19 cellular contexts compared by ENCODE assay signal in the genomic region with DNA sequence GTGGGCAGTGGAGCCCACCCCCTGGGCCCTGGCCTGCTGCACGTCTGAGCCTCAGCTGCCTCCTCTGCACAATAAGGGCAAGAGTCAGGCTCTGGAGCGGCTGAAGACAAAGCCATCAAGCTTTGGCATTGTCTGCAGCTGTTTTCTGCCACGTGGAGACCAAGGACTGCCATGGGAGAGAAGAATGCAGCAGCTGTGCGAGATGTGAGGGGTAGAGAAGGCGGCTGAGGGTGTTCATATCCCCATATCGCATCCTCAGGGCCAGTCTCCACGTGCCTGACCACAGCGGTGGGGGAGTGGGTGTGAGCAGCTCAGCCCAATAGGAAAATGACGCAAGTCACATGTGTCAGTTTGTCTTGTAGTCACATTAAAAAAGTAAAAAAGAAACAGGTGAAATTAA. TPM values are rescaled to one million over a fixed set of nuclear protein-coding genes. Genes with fewer than 3 reads are reported as not detected.
DNase-seq lines count a peak whose midpoint lies in the region; ATAC-seq and TF ChIP-seq lines count a peak whose summit lies in the region.
"Had no signal": no experiment of that assay in that cellular context is flagged by ENCODE, and none has a peak within 500 bp of the region (broad histone marks: within the 10 kb centered on the region; RNA-seq: fewer than 3 reads in every experiment).

No MANE protein-coding gene starts in this region.

- peak overlapping the region in 1 of 2 donors; percentile 50 for H3K9ac ChIP-seq in colonic mucosa (ENCODE audit: low read depth in 2 of 2, low read length in 2 of 2)
- peak overlapping the region in 1 of 2 donors; percentile 18 for H3K9ac ChIP-seq in mucosa of rectum (ENCODE audit: low read depth in 1 of 2, low read length in 2 of 2)

- H3K9me3 ChIP-seq in colonic mucosa = no peaks in the 10 kb centered on the region
- no peaks in the 10 kb centered on the region for H3K9me3 ChIP-seq in mucosa of rectum (ENCODE audit: control insufficient read depth in 2 of 2, low read length in 2 of 2)
- no peaks in the 10 kb centered on the region for H3K9me3 ChIP-seq in stomach

- no peak for TF ChIP-seq EP300 in stomach (IDR thresholded peaks at IDR 0.05)

- H3K4me1 ChIP-seq in colonic mucosa (no peaks in the 10 kb centered on the region), mucosa of rectum (ENCODE audit: control insufficient read depth in 2 of 2, insufficient read depth in 2 of 2, low read length in 2 of 2) (peaks cover 9 to 10% of the 10 kb centered on the region in 2 donors), stomach (peaks cover 0 to 24% (median 14%) of the 10 kb centered on the region in 4 donors)

- 68 to 76% (median 72%) methylated on average over 9 of the region's 9 CpGs for WGBS in stomach, 5 donors

- DNase-seq in H7 (peak; percentile 29), colonic mucosa (no peak), stomach (no peak), NCI-H526 (lab: John Stamatoyannopoulos, UW) (no peak)
- DNase-seq: DMS153; H9; left colon; natural killer cell; NCI-H1417 treated with DMSO at 0.1 percent for 48 hours; NCI-H510A; PC-3; small intestine; stimulated activated naive CD4-positive, alpha-beta T cell treated with Interleukin-2 at 50 U/mL for 16 hours had no signal

- intact Hi-C loops in colonic mucosa (cut with DNase I) (no loop called here), stomach (cut with DNase I; ENCODE audit: low total_unique reads) (no loop called here)

- TF ChIP-seq CTCF in colonic mucosa (IDR thresholded peaks at IDR 0.05) (no peak), stomach (IDR thresholded peaks at IDR 0.05) (no peak)

- ATAC-seq in HG03565 (IDR thresholded peaks at IDR 0.05; ENCODE audit: unreplicated experiment) (no peak), GM21447 (IDR thresholded peaks at IDR 0.05; ENCODE audit: unreplicated experiment) (no peak), HG03025 (IDR thresholded peaks at IDR 0.05; ENCODE audit: low FRiP score, unreplicated experiment) (no peak)
- ATAC-seq: natural killer cell, PC-3 had no signal

- H3K36me3 ChIP-seq in H7 (replicated peaks; ENCODE audit: control insufficient read depth, insufficient read depth, low read length) (no peaks in the 10 kb centered on the region), colonic mucosa (no peaks in the 10 kb centered on the region), mucosa of rectum (ENCODE audit: control insufficient read depth in 2 of 2, insufficient read depth in 2 of 2, low read length in 2 of 2) (no peaks in the 10 kb centered on the region), stomach (no peaks in the 10 kb centered on the region)

- no peak overlapping the region for H3K4me3 ChIP-seq in H7 (ENCODE audit: insufficient read depth, low read depth, low read length)
- H3K4me3 ChIP-seq in colonic mucosa = no peak overlapping the region
- no peak overlapping the region for H3K4me3 ChIP-seq in mucosa of rectum (ENCODE audit: low read length in 2 of 2)
- H3K4me3 ChIP-seq in stomach = no peak overlapping the region

- H3K27ac ChIP-seq in colonic mucosa (peak overlapping the region; percentile 26), mucosa of rectum (ENCODE audit: low read depth in 2 of 2, low read length in 2 of 2) (peak overlapping the region; percentile 7 to 31), stomach (peak overlapping the region in 3 of 5 donors; percentile 23 to 65 (median 52))

- H3K27me3 ChIP-seq in H7 (ENCODE audit: control insufficient read depth, insufficient read depth, low read length) (peaks cover under 1% of the 10 kb centered on the region; the same call in 1 of the 2 replicates), colonic mucosa (no peaks in the 10 kb centered on the region), mucosa of rectum (ENCODE audit: control insufficient read depth in 2 of 2, insufficient read depth in 2 of 2, low read length in 2 of 2) (no peaks in the 10 kb centered on the region), stomach (peaks cover 0 to 7% (median 0%) of the 10 kb centered on the region in 3 donors)

- no peak for TF ChIP-seq POLR2A in stomach (IDR thresholded peaks at IDR 0.05)

RNA-seq across cellular contexts. Expression of a gene that starts 6.8 kb away (rescaled TPM):
- total RNA-seq in H7 (2014; rRNA removed; shearing (Covaris generic)) = 0.04 TPM in 1 of 2 replicates, not detected in the other
- total RNA-seq in colonic mucosa (1 to 10 TPM in 1 of 2 donors, under 1 TPM in 1; 0.64 to 1.0 TPM), stomach (1 to 10 TPM in 2 of 5 donors, under 1 TPM in 1, not detected in 2; 0.45 to 4.0 (median 2.6) TPM)
- 1 to 10 TPM in 1 of 3 donors, under 1 TPM in 2; 0.53 to 1.7 (median 0.61) TPM for polyA plus RNA-seq in stomach
- total RNA-seq: natural killer cell; T-helper 1 cell treated with Interleukin-12 subunit alpha and Interleukin-12 subunit beta and Interleukin-4 antibody, amounts not matched to agents 30 ng/mL and 1 ng/mL, for 36 hours had no signal
- polyA plus RNA-seq: IgD-negative memory B cell had no signal

RNA-seq across cellular contexts. Expression of a gene that starts 36.2 kb away (rescaled TPM):
- 4.8 and 6.3 TPM in 2 replicates for total RNA-seq in H7 (2014; rRNA removed; shearing (Covaris generic))
- total RNA-seq in colonic mucosa (1 to 10 TPM; 1.8 to 2.3 TPM), stomach (1 to 10 TPM in 4 of 5 donors, under 1 TPM in 1; 0.29 to 7.2 (median 1.8) TPM)
- polyA plus RNA-seq in stomach = 1 to 10 TPM; 1.2 to 2.7 (median 1.4) TPM

RNA-seq across cellular contexts. Expression of a gene that starts 51.3 kb away (rescaled TPM):
- 17.8 and 20.9 TPM in 2 replicates for total RNA-seq in H7 (2014; rRNA removed; shearing (Covaris generic))
- total RNA-seq in colonic mucosa (10 to 100 TPM; 14.6 to 21.6 TPM), stomach (100 to 1,000 TPM in 1 of 5 donors, 1 to 10 TPM in 4; 1.4 to 104 (median 4.5) TPM)
- polyA plus RNA-seq in stomach = 1 to 10 TPM; 2.4 to 4.5 (median 2.6) TPM
- total RNA-seq: T-helper 1 cell treated with Interleukin-12 subunit alpha and Interleukin-12 subunit beta and Interleukin-4 antibody, amounts not matched to agents 30 ng/mL and 1 ng/mL, for 36 hours had no signal
- polyA plus RNA-seq: IgD-negative memory B cell had no signal

RNA-seq across cellular contexts. Expression of a gene that starts 55.2 kb away (rescaled TPM):
- total RNA-seq in H7 (2014; rRNA removed; shearing (Covaris generic)) = 19.8 and 22.3 TPM in 2 replicates
- total RNA-seq in colonic mucosa (10 to 100 TPM; 31.5 to 48.8 TPM), stomach (10 to 100 TPM; 26.8 to 66.8 (median 33.8) TPM)
- 10 to 100 TPM; 26.3 to 54.8 (median 28.7) TPM for polyA plus RNA-seq in stomach

RNA-seq across cellular contexts. Expression of a gene that starts 58.0 kb away (rescaled TPM):
- total RNA-seq in H7 (2014; rRNA removed; shearing (Covaris generic)) = 372 and 415 TPM in 2 replicates
- total RNA-seq in colonic mucosa (100 to 1,000 TPM in 1 of 2 donors, 10 to 100 TPM in 1; 37.0 to 104 TPM), stomach (10 to 100 TPM in 3 of 5 donors, 1 to 10 TPM in 1, not detected in 1; 2.3 to 27.0 (median 20.8) TPM)
- 100 to 1,000 TPM in 1 of 3 donors, 10 to 100 TPM in 2; 17.4 to 104 (median 23.9) TPM for polyA plus RNA-seq in stomach
